ENCODE assay signal across 2 cellular contexts in genomic region chr17:28505986-28506665, GRCh38.
TF ChIP-seq lines count a peak whose summit lies in the region.

TSS of gene FOXN1 (plus strand) at chr17:28506348. CDS start at chr17:28523970, 17,622 bp downstream.

TF ChIP-seq in H1, 55 proteins besides CTCF, POLR2A, EP300 and RAD21:
- TF ChIP-seq ZNF274 (IDR thresholded peaks at IDR 0.05; ENCODE audit: borderline replicate concordance, extremely low read depth, low read length) (no peak), SRF (IDR thresholded peaks at IDR 0.05; ENCODE audit: low read depth, low read length) (no peak), ASH2L (IDR thresholded peaks at IDR 0.05; ENCODE audit: low read length) (no peak), SP4 (IDR thresholded peaks at IDR 0.05; ENCODE audit: low read length) (no peak), CREB1 (IDR thresholded peaks at IDR 0.05) (no peak)
TF ChIP-seq in H1: peak in this region for 0.

TF ChIP-seq in HEK293T, 16 proteins besides CTCF, POLR2A, EP300 and RAD21:
- TF ChIP-seq NFRKB (IDR thresholded peaks at IDR 0.05) (no peak), FOXK2 (IDR thresholded peaks at IDR 0.05) (no peak), ELF4 (IDR thresholded peaks at IDR 0.05) (no peak), FOXA1 (IDR thresholded peaks at IDR 0.05) (no peak), HDGF (IDR thresholded peaks at IDR 0.05; ENCODE audit: borderline replicate concordance) (no peak), BHLHE40 (IDR thresholded peaks at IDR 0.05; ENCODE audit: borderline replicate concordance) (no peak), ARNT (IDR thresholded peaks at IDR 0.05) (no peak), L3MBTL2 (conservative IDR thresholded peaks at IDR 0.05) (no peak), LEF1 (IDR thresholded peaks at IDR 0.05; ENCODE audit: borderline replicate concordance) (no peak), SP1 (IDR thresholded peaks at IDR 0.05) (no peak), FOXM1 (IDR thresholded peaks at IDR 0.05; ENCODE audit: borderline replicate concordance) (no peak), TARDBP (IDR thresholded peaks at IDR 0.05) (no peak), ZNF384 (IDR thresholded peaks at IDR 0.05) (no peak), PKNOX1 (IDR thresholded peaks at IDR 0.05) (no peak), CTBP1 (IDR thresholded peaks at IDR 0.05; ENCODE audit: borderline replicate concordance) (no peak), SUZ12 (IDR thresholded peaks at IDR 0.05) (no peak)
